Comparison of ENCODE assay signal across 8 cellular contexts in the genomic region with DNA sequence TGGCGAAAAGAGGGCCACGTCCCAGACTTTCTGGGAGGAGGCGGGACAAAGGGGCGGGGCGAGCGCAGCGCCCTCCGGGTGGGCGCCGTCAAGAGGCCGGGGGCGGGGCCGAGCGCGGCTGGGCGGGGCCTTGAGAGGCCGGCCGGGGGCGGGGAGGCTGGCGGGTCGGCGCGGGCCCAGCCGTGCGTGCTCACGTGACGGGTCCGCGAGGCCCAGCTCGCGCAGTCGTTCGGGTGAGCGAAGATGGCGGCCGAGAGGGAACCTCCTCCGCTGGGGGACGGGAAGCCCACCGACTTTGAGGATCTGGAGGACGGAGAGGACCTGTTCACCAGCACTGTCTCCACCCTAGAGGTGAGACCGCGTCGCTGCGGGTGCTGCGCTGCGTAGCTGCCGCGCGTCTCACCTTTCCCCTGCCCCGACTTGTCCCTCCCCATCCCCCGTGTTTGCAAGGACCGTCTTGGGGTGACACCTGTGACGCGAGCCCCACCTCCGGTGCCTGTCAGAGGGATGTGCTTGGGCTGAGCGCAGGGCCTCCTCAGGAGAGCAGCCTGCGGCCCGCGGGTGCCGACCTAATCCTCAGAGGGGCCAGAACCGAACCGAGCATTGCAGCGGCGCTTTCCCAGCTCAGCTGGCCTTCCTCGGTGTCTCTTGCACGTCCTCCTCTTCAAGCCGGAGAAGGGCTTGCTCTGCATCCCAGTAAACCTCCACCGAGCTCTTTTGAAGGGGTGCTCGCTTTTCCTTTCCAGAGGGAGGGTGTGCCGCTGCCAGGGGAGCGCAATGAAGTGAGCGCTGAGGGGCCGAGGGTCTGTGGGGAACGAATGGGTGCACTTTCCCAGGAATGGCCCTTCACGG. TPM values are rescaled to one million over a fixed set of nuclear protein-coding genes. Genes with fewer than 3 reads are reported as not detected.
DNase-seq lines count a peak whose midpoint lies in the region; ATAC-seq, FAIRE-seq and TF ChIP-seq lines count a peak whose summit lies in the region.

A gene with protein sequence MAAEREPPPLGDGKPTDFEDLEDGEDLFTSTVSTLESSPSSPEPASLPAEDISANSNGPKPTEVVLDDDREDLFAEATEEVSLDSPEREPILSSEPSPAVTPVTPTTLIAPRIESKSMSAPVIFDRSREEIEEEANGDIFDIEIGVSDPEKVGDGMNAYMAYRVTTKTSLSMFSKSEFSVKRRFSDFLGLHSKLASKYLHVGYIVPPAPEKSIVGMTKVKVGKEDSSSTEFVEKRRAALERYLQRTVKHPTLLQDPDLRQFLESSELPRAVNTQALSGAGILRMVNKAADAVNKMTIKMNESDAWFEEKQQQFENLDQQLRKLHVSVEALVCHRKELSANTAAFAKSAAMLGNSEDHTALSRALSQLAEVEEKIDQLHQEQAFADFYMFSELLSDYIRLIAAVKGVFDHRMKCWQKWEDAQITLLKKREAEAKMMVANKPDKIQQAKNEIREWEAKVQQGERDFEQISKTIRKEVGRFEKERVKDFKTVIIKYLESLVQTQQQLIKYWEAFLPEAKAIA (plus strand): TSS at position 220 of the 852 bp plus-strand sequence. CDS start 24 bp downstream, at position 244.

- intact Hi-C loops in HepG2 (cut with micrococcal nuclease; ENCODE audit: unreplicated experiment) = loop anchor here (1.0 to 5.0 kb wide), 3 partner anchors 71 to 648 kb away; partner anchors contain the start of genes CEP120 and PPIC

- POLR2A ChIA-PET in HepG2 (lab: Yijun Ruan, JAX) = interaction anchor here (0.6 to 1.9 kb wide), 6 partner anchors 13 to 654 kb away, joined by 3 to 8 read pairs (median 3); partner anchors contain the start of genes CEP120 and SNX24

- no peak for TF ChIP-seq EP300 in HepG2 (IDR thresholded peaks at IDR 0.05; ENCODE audit: low read depth in 2 of 2, low read length in 2 of 2)
- TF ChIP-seq EP300 in HepG2 (CRISPR knock-in tag; IDR thresholded peaks at IDR 0.05; ENCODE audit: borderline replicate concordance) = no peak

- peak within 1 kb of the TSS; percentile 97 for H3K4me3 ChIP-seq in BLaER1
- H3K4me3 ChIP-seq in HepG2 (replicated peaks in 1 of 3; ENCODE audit: insufficient read depth in 1 of 3, low read depth in 2 of 3, low read length in 3 of 3) = peak within 1 kb of the TSS; percentile 95 to 98 (median 96)

- in situ Hi-C loops in HepG2 (cut with HindIII; ENCODE audit: extremely low pct_ligation_motif_present, low pct_unique_long_range_greater_than_20kb) = no loop called here

- ATAC-seq in HG03378 (IDR thresholded peaks at IDR 0.05; ENCODE audit: unreplicated experiment) = peak; percentile 70
- ATAC-seq in HepG2 = peak; percentile 92

- no peak for FAIRE-seq in HepG2 (lab: Jason Lieb, UNC)

- H3K27me3 ChIP-seq in BLaER1 = no peaks in the 10 kb centered on the region
- no peaks in the 10 kb centered on the region; a peak in 1 of 5 replicates for H3K27me3 ChIP-seq in HepG2 (ENCODE audit: control insufficient read depth in 1 of 2, insufficient read depth in 2 of 2, low read length in 2 of 2)

- peak; percentile 26 for TF ChIP-seq CTCF in HepG2 (CRISPR knock-in tag; IDR thresholded peaks at IDR 0.05)

- H3K27ac ChIP-seq in BLaER1 (peak within 1 kb of the TSS; percentile 94), HepG2 (ENCODE audit: extremely low read length, insufficient read depth, low read length) (peak within 1 kb of the TSS; percentile 74)

- H3K4me2 ChIP-seq in BLaER1 = peak within 1 kb of the TSS; percentile 80
- peak within 1 kb of the TSS; percentile 92 for H3K4me2 ChIP-seq in HepG2 (ENCODE audit: low read depth, low read length)

- H3K9ac ChIP-seq in BLaER1 (peak within 1 kb of the TSS; percentile 94), HepG2 (ENCODE audit: insufficient read depth, low read depth, low read length) (peak within 1 kb of the TSS; percentile 94)

- CTCF ChIA-PET in HepG2 (lab: Yijun Ruan, JAX; ENCODE audit: low intra/inter-chr PET ratio, low total read pairs) = no interaction called here

- H3K9me3 ChIP-seq in BLaER1 = peaks cover 12% of the 10 kb centered on the region
- H3K9me3 ChIP-seq in HepG2 (ENCODE audit: low read length) = no peaks in the 10 kb centered on the region

- DNase-seq in NCI-H774 (lab: John Stamatoyannopoulos, UW) (peak; percentile 83), dermis blood vessel endothelial cell (peak; percentile 94), HepG2 (ENCODE audit: low spot score) (peak; percentile 76)
- DNase-seq in activated CD4-positive, alpha-beta T cell treated with anti-CD3 and anti-CD28 coated beads, Interleukin-2, amount 50 U/mL, for 4 hours = peak; percentile 80 to 81
- peak; percentile 90 for DNase-seq in stimulated activated CD4-positive, alpha-beta T cell treated with anti-CD3 and anti-CD28 coated beads, Interleukin-4, amount 100 ng/mL, for 1 hour

- peak within 1 kb of the TSS; percentile 84 for H2AFZ ChIP-seq in HepG2 (ENCODE audit: low read length)

- peak; percentile 84 for TF ChIP-seq POLR2A in GM19099 (IDR thresholded peaks at IDR 0.05; ENCODE audit: extremely low read depth, insufficient read length, low read depth)
- peak; percentile 92 to 95 for TF ChIP-seq POLR2A in HepG2 (IDR thresholded peaks at IDR 0.05; ENCODE audit: insufficient read depth in 1 of 2, low read depth in 2 of 2, low read length in 2 of 2)

- H3K79me2 ChIP-seq in HepG2 (ENCODE audit: insufficient read depth, low read length) = peaks cover 47% of the 10 kb centered on the region

- 0% methylated on average over 10 of the region's 75 CpGs for WGBS in HepG2 (ENCODE audit: low lambda C conversion rate)

- H3K4me1 ChIP-seq in BLaER1 (peaks cover 17% of the 10 kb centered on the region), HepG2 (ENCODE audit: insufficient read depth, low read length) (peaks cover 54% of the 10 kb centered on the region)

- peaks cover 13% of the 10 kb centered on the region for H3K36me3 ChIP-seq in BLaER1
- no peaks in the 10 kb centered on the region for H3K36me3 ChIP-seq in HepG2 (replicated peaks in 1 of 2; ENCODE audit: control insufficient read depth in 1 of 2, insufficient read depth in 2 of 2, low read length in 2 of 2)

- BruUV-seq in HepG2 (replicated peaks; lab: Mats Ljungman, UMichigan) = no TSS peak

- peak; percentile 26; the same call in 1 of the 2 replicates for TF ChIP-seq RAD21 in HepG2 (CRISPR knock-in tag; IDR thresholded peaks at IDR 0.05)

- peaks cover 43% of the 10 kb centered on the region for H4K20me1 ChIP-seq in BLaER1
- H4K20me1 ChIP-seq in HepG2 (ENCODE audit: insufficient read depth, low read length) = peaks cover 13% of the 10 kb centered on the region

RNA-seq across cellular contexts. Expression of the gene that starts here (rescaled TPM):
- 86.9 and 105 TPM in 2 replicates for total RNA-seq in dermis blood vessel endothelial cell
- total RNA-seq in HepG2 (2016; rRNA removed; fragmentation: Illumina TruSeq; extraction: Trizol) = 78.8 and 125 TPM in 2 replicates
- 19.3 and 19.5 TPM in 2 replicates for total RNA-seq in HepG2 (2016; cell fraction: cytosol; rRNA removed; fragmentation: Illumina TruSeq; extraction: Trizol; ENCODE audit: low read depth)
- 76.7 and 134 TPM in 2 replicates for total RNA-seq in HepG2 (2016; cell fraction: insoluble cytoplasmic fraction; rRNA removed; fragmentation: Illumina TruSeq; extraction: Trizol)
- 28.4 and 35.7 TPM in 2 replicates for total RNA-seq in HepG2 (2016; cell fraction: membrane; rRNA removed; fragmentation: Illumina TruSeq; extraction: Trizol)
- 40.7 and 47.7 TPM in 2 replicates for total RNA-seq in HepG2 (2016; cell fraction: nucleus; rRNA removed; fragmentation: Illumina TruSeq; extraction: Trizol)
- polyA plus RNA-seq in HepG2 (2011; rRNA removed) = 22.1 and 26.4 TPM in 2 replicates
- 13.5 and 20.2 TPM in 2 replicates for polyA plus RNA-seq in HepG2 (2011; cell fraction: cytosol; rRNA removed)
- polyA plus RNA-seq in HepG2 (2011; cell fraction: nucleus; rRNA removed) = 5.3 and 27.3 TPM in 2 replicates
- polyA plus RNA-seq in HepG2 (2012) = 36.3 and 44.4 TPM in 2 replicates
- polyA plus RNA-seq in HepG2 (2016; cell fraction: cytosol; fragmentation: Illumina TruSeq; extraction: Trizol; ENCODE audit: low read depth) = 8.5 and 9.7 TPM in 2 replicates
- 97.7 and 101 TPM in 2 replicates for polyA plus RNA-seq in HepG2 (2016; cell fraction: insoluble cytoplasmic fraction; fragmentation: Illumina TruSeq; extraction: Trizol; ENCODE audit: low read depth)
- polyA plus RNA-seq in HepG2 (2016; cell fraction: membrane; fragmentation: Illumina TruSeq; extraction: Trizol; ENCODE audit: low read depth) = 13.4 and 15.8 TPM in 2 replicates
- polyA plus RNA-seq in HepG2 (2016; cell fraction: nucleus; fragmentation: Illumina TruSeq; extraction: Trizol; ENCODE audit: insufficient read depth, low read depth) = 33.7 and 39.0 TPM in 2 replicates
- 43.8 and 116 TPM in 2 replicates for polyA minus RNA-seq in HepG2 (2011; rRNA and poly(A)+ RNA removed; ENCODE audit: low replicate concordance)
- 30.6 and 33.3 TPM in 2 replicates for polyA minus RNA-seq in HepG2 (2011; cell fraction: cytosol; rRNA and poly(A)+ RNA removed)
- 64.4 and 79.3 TPM in 2 replicates for polyA minus RNA-seq in HepG2 (2011; cell fraction: nucleus; rRNA and poly(A)+ RNA removed)

Comparison
In these comparisons a context has a peak if more than half of its experiments do, and no peak if none do; other contexts are left out.
1. Peak in every context shown above with its lines: DNase-seq, ATAC-seq, H3K4me3 ChIP-seq and H3K27ac ChIP-seq.